ENCODE assay signal across 21 cellular contexts in genomic region chr22:36311386-36312085, GRCh38. TPM values are rescaled to one million over a fixed set of nuclear protein-coding genes. Genes with fewer than 3 reads are reported as not detected.
DNase-seq lines count a peak whose midpoint lies in the region; ATAC-seq lines count a peak whose summit lies in the region.
"Had no signal": no experiment of that assay in that cellular context is flagged by ENCODE, and none has a peak within 500 bp of the region (broad histone marks: within the 10 kb centered on the region; RNA-seq: fewer than 3 reads in every experiment).

No MANE protein-coding gene starts in this region.

- peaks cover 79 to 80% of the 10 kb centered on the region in 2 donors for H3K36me3 ChIP-seq in stomach smooth muscle (ENCODE audit: control insufficient read depth in 2 of 2, insufficient read depth in 2 of 2, low read length in 2 of 2)

- no peaks in the 10 kb centered on the region for H3K9me3 ChIP-seq in stomach smooth muscle (ENCODE audit: control insufficient read depth in 2 of 2, low read length in 2 of 2)
- H3K9me3 ChIP-seq: A549, breast epithelium, left ventricle myocardium inferior had no signal

- no peak overlapping the region for H3K9ac ChIP-seq in stomach smooth muscle (ENCODE audit: low read length in 2 of 2)

- H3K4me3 Mint-ChIP-seq in activated T-cell treated with anti-CD3 and anti-CD28 coated beads, Interleukin-2, amount 50 U/mL, for 4 hours, result no peak overlapping the region
- H3K4me3 Mint-ChIP-seq in immature natural killer cell, result no peak overlapping the region
- H3K4me3 Mint-ChIP-seq: activated CD8-positive, alpha-beta memory T cell treated with anti-CD3 and anti-CD28 coated beads, Interleukin-2, amount 10 ng/mL, durations not matched to agents 7 days and 5 days; activated naive CD4-positive, alpha-beta T cell treated with anti-CD3 and anti-CD28 coated beads, Interleukin-2, amount 10 ng/mL, durations not matched to agents 7 days and 5 days; CD4-positive, alpha-beta T cell; naive thymus-derived CD8-positive, alpha-beta T cell had no signal

- no peaks in the 10 kb centered on the region for H3K9me3 Mint-ChIP-seq in activated T-cell treated with anti-CD3 and anti-CD28 coated beads, Interleukin-2, amount 50 U/mL, for 4 hours
- H3K9me3 Mint-ChIP-seq in immature natural killer cell, result no peaks in the 10 kb centered on the region
- H3K9me3 Mint-ChIP-seq: activated naive CD4-positive, alpha-beta T cell treated with anti-CD3 and anti-CD28 coated beads, Interleukin-2, amount 10 ng/mL, durations not matched to agents 7 days and 5 days; CD4-positive, alpha-beta T cell had no signal

- H3K4me3 ChIP-seq in stomach smooth muscle (ENCODE audit: low read length in 2 of 2), result no peak overlapping the region
- H3K4me3 ChIP-seq: A549, breast epithelium, left ventricle myocardium inferior had no signal

- H3K36me3 Mint-ChIP-seq in activated T-cell treated with anti-CD3 and anti-CD28 coated beads, Interleukin-2, amount 50 U/mL, for 4 hours (ENCODE audit: insufficient read depth), result peaks cover 35% of the 10 kb centered on the region
- H3K36me3 Mint-ChIP-seq in immature natural killer cell, result peaks cover 17 to 55% (median 23%) of the 10 kb centered on the region in 3 donors

- H3K27ac ChIP-seq in stomach smooth muscle (ENCODE audit: low read length), result peak overlapping the region; percentile 49
- H3K27ac ChIP-seq: breast epithelium, left ventricle myocardium inferior, WERI-Rb-1 had no signal

- no peaks in the 10 kb centered on the region for H3K4me1 Mint-ChIP-seq in activated T-cell treated with anti-CD3 and anti-CD28 coated beads, Interleukin-2, amount 50 U/mL, for 4 hours (ENCODE audit: low read depth)
- H3K4me1 Mint-ChIP-seq in immature natural killer cell, result peaks cover 3 to 5% of the 10 kb centered on the region in 2 donors

- no peaks in the 10 kb centered on the region for H3K27me3 ChIP-seq in stomach smooth muscle (ENCODE audit: control insufficient read depth in 1 of 2, insufficient read depth in 2 of 2, low read length in 2 of 2)
- H3K27me3 ChIP-seq: breast epithelium had no signal

- no peaks in the 10 kb centered on the region for H3K27me3 Mint-ChIP-seq in activated T-cell treated with anti-CD3 and anti-CD28 coated beads, Interleukin-2, amount 50 U/mL, for 4 hours (ENCODE audit: low read depth)
- peaks cover 4 to 9% (median 6%) of the 10 kb centered on the region in 3 donors for H3K27me3 Mint-ChIP-seq in immature natural killer cell (ENCODE audit: low read depth in 3 of 3)
- H3K27me3 Mint-ChIP-seq: activated CD8-positive, alpha-beta memory T cell treated with anti-CD3 and anti-CD28 coated beads, Interleukin-2, amount 10 ng/mL, durations not matched to agents 7 days and 5 days; activated naive CD4-positive, alpha-beta T cell treated with anti-CD3 and anti-CD28 coated beads, Interleukin-2, amount 10 ng/mL, durations not matched to agents 7 days and 5 days; CD4-positive, alpha-beta T cell; naive thymus-derived CD8-positive, alpha-beta T cell had no signal

- peaks cover 4% of the 10 kb centered on the region for H3K4me1 ChIP-seq in stomach smooth muscle (ENCODE audit: control insufficient read depth, insufficient read depth, low read length)
- H3K4me1 ChIP-seq: A549, breast epithelium had no signal

- H3K27ac Mint-ChIP-seq in immature natural killer cell, result peak overlapping the region in 2 of 6 donors; percentile 4 to 19
- H3K27ac Mint-ChIP-seq: activated CD8-positive, alpha-beta memory T cell treated with anti-CD3 and anti-CD28 coated beads, Interleukin-2, amount 10 ng/mL, durations not matched to agents 7 days and 5 days; CD4-positive, alpha-beta T cell had no signal

- ATAC-seq in activated T-cell treated with anti-CD3 and anti-CD28 coated beads, Interleukin-2, amount 50 U/mL, for 4 hours, result peak; percentile 34 to 38
- peak; percentile 59 for ATAC-seq in esophagus mucosa
- no peak for ATAC-seq in HG03432 (IDR thresholded peaks at IDR 0.05; ENCODE audit: unreplicated experiment)
- ATAC-seq: A549; activated CD8-positive, alpha-beta memory T cell treated with anti-CD3 and anti-CD28 coated beads, Interleukin-2, amount 10 ng/mL, durations not matched to agents 7 days and 5 days; naive thymus-derived CD8-positive, alpha-beta T cell had no signal

- DNase-seq in activated T-cell treated with anti-CD3 and anti-CD28 coated beads, Interleukin-2, amount 50 U/mL, for 4 hours, result no peak
- DNase-seq in activated T-cell treated with anti-CD3 and anti-CD28 coated beads for 4 hours (no peak), SW480 (ENCODE audit: low spot score) (peak; percentile 71), immature natural killer cell (no peak), T1000 (lab: John Stamatoyannopoulos, UW) (no peak)
- DNase-seq: activated CD8-positive, alpha-beta memory T cell treated with anti-CD3 and anti-CD28 coated beads, Interleukin-2, amount 10 ng/mL, durations not matched to agents 7 days and 5 days; activated naive CD4-positive, alpha-beta T cell treated with anti-CD3 and anti-CD28 coated beads, Interleukin-2, amount 10 ng/mL, durations not matched to agents 7 days and 5 days; CD4-positive, alpha-beta T cell; left ventricle myocardium inferior; naive thymus-derived CD8-positive, alpha-beta T cell; NCI-H2029 treated with DMSO at 0.1 percent for 48 hours; NCI-H524; OCI-M1; stimulated activated CD4-positive, alpha-beta T cell treated with anti-CD3 and anti-CD28 coated beads, Interleukin-1b, Interleukin-23, amount 100 ng/mL, for 48 hours; SW 1271; WERI-Rb-1 had no signal

RNA-seq across cellular contexts. Expression of gene APOL1, which starts 58.6 kb away (rescaled TPM):
- 10 to 100 TPM; 39.8 to 53.1 (median 42.0) TPM for total RNA-seq in activated T-cell treated with anti-CD3 and anti-CD28 coated beads, Interleukin-2, amount 50 U/mL, for 4 hours
- 19.0 TPM for total RNA-seq in esophagus mucosa
- polyA plus RNA-seq in immature natural killer cell, result 10 to 100 TPM in 2 of 3 donors, 1 to 10 TPM in 1; 8.7 to 65.8 (median 14.8) TPM
